Comparison of ENCODE assay signal across 10 cellular contexts in genomic region chr7:44065431-44066110, GRCh38. TPM values are rescaled to one million over a fixed set of nuclear protein-coding genes. Genes with fewer than 3 reads are reported as not detected.
DNase-seq lines count a peak whose midpoint lies in the region; ATAC-seq and TF ChIP-seq lines count a peak whose summit lies in the region.
"Had no signal": no experiment of that assay in that cellular context is flagged by ENCODE, and none has a peak within 500 bp of the region (broad histone marks: within the 10 kb centered on the region; RNA-seq: fewer than 3 reads in every experiment).

PGAM2 (minus strand) TSS chr7:44065567; CDS start chr7:44065529, 38 bp downstream.

- H3K36me3 ChIP-seq in spleen, result peaks cover 0 to 29% (median 19%) of the 10 kb centered on the region in 6 donors

- peak; percentile 63 to 80 for DNase-seq in NCI-H2081 (lab: John Stamatoyannopoulos, UW)
- no peak for DNase-seq in NCI-H2081 treated with DMSO at 0.1 percent for 48 hours (lab: John Stamatoyannopoulos, UW)
- peak; percentile 35 for DNase-seq in SW480 (ENCODE audit: low spot score)
- DNase-seq in cardiac septum (ENCODE audit: low spot score), result peak; percentile 92
- DNase-seq in spleen, result peak; percentile 79
- no peak for DNase-seq in superior temporal gyrus (ENCODE audit: extremely low spot score)
- no peak for DNase-seq in H4 (ENCODE audit: low spot score)

- TF ChIP-seq POLR2A in spleen (IDR thresholded peaks at IDR 0.05), result no peak

- H3K27me3 ChIP-seq in spleen (replicated peaks in 1 of 7), result no peaks in the 10 kb centered on the region

- no peak for TF ChIP-seq CTCF in spleen (IDR thresholded peaks at IDR 0.05 in 8 of 11, conservative IDR thresholded peaks at IDR 0.05 in 3 of 11)

- H3K4me3 ChIP-seq in spleen, result peak within 1 kb of the TSS in 1 of 8 donors; percentile 2

- no peak for ATAC-seq in HG02571 (IDR thresholded peaks at IDR 0.05; ENCODE audit: unreplicated experiment)

- no peaks in the 10 kb centered on the region for H3K9me3 ChIP-seq in spleen

- intact Hi-C loops in cardiac septum (cut with DNase I) (no loop called here), spleen (cut with DNase I; ENCODE audit: low total_unique reads) (no loop called here)

- H3K4me1 ChIP-seq in spleen, result peaks cover 18 to 80% (median 59%) of the 10 kb centered on the region in 6 donors

- WGBS in spleen, 5 donors, result 26 to 39% (median 33%) methylated on average over 14 of the region's 14 CpGs

- peak within 1 kb of the TSS in 4 of 8 donors; percentile 2 to 30 (median 16) for H3K27ac ChIP-seq in spleen

RNA-seq across cellular contexts. Expression of gene PGAM2, which starts in this region (rescaled TPM):
- total RNA-seq in cardiac septum (322 TPM), spleen (1 to 10 TPM in 4 of 7 donors, under 1 TPM in 2, not detected in 1; 0.75 to 2.8 (median 1.2) TPM)
- 1 to 10 TPM; 1.6 to 4.0 (median 2.6) TPM for polyA plus RNA-seq in spleen
- total RNA-seq in H4 (2014; rRNA removed; shearing (Covaris generic)), result not detected in 2 replicates
- total RNA-seq: glomerular endothelial cell, NCI-H460 had no signal

Comparison
In these comparisons a context has a peak if more than half of its experiments do, and no peak if none do; other contexts are left out.
1. RNA of gene PGAM2 (total RNA-seq): 322 TPM in cardiac septum (single experiment); 0.75 to 2.8 TPM in spleen and not detected in H4; every median in the first group is over 10 times any median in the second.
2. DNase-seq: peak in NCI-H2081 (2 of 2), SW480 (single experiment), cardiac septum (single experiment) and spleen (single experiment); none in NCI-H2081 treated with DMSO at 0.1 percent for 48 hours (single experiment), superior temporal gyrus (single experiment) and H4 (single experiment).